ENCODE assay signal across 8 cellular contexts in genomic region chr17:8158267-8159031, GRCh38. TPM values are rescaled to one million over a fixed set of nuclear protein-coding genes. Genes with fewer than 3 reads are reported as not detected.
DNase-seq lines count a peak whose midpoint lies in the region; ATAC-seq, FAIRE-seq and TF ChIP-seq lines count a peak whose summit lies in the region.

No MANE protein-coding gene starts in this region.

- in situ Hi-C loops in HepG2 (cut with HindIII; ENCODE audit: extremely low pct_ligation_motif_present, low pct_unique_long_range_greater_than_20kb), result loop anchor here (5.0 kb wide), 1 partner anchor 36 kb away; the partner anchor contains the start of gene HES7

- H3K9ac ChIP-seq in colonic mucosa (ENCODE audit: low read depth in 2 of 2, low read length in 2 of 2) (peak overlapping the region; percentile 38 to 48), HepG2 (ENCODE audit: insufficient read depth, low read depth, low read length) (no peak overlapping the region; the same call in 1 of the 2 replicates)

- ATAC-seq in GM21723 (IDR thresholded peaks at IDR 0.05; ENCODE audit: unreplicated experiment) (peak; percentile 17), HepG2 (peak; percentile 31), HG03045 (IDR thresholded peaks at IDR 0.05; ENCODE audit: unreplicated experiment) (no peak)

- no peak overlapping the region for H2AFZ ChIP-seq in HepG2 (ENCODE audit: low read length)

- H3K9me3 ChIP-seq in colonic mucosa, result no peaks in the 10 kb centered on the region
- no peaks in the 10 kb centered on the region for H3K9me3 ChIP-seq in HepG2 (ENCODE audit: low read length)

- 0 out of 4 replicates have a peak, but pooled peaks of 1 of the 2 experiments have one; percentile 42 for TF ChIP-seq POLR2A in HepG2 (IDR thresholded peaks at IDR 0.05; ENCODE audit: insufficient read depth in 1 of 2, low read depth in 2 of 2, low read length in 2 of 2)

- peak; percentile 75 for TF ChIP-seq RAD21 in HepG2 (CRISPR knock-in tag; IDR thresholded peaks at IDR 0.05)

- no peaks in the 10 kb centered on the region for H4K20me1 ChIP-seq in HepG2 (ENCODE audit: insufficient read depth, low read length)

- peak overlapping the region; percentile 64 for H3K4me2 ChIP-seq in HepG2 (ENCODE audit: low read depth, low read length)

- DNase-seq in AG08395 (ENCODE audit: low spot score) (peak; percentile 88), NCI-H510A treated with DMSO at 0.1 percent for 48 hours (lab: John Stamatoyannopoulos, UW) (peak; percentile 56), colonic mucosa (peak; percentile 98), HepG2 (ENCODE audit: low spot score) (peak; percentile 81)
- DNase-seq in activated CD4-positive, alpha-beta T cell treated with anti-CD3 and anti-CD28 coated beads for 4 hours, result peak; percentile 81 to 87
- peak; percentile 85 for DNase-seq in stimulated activated CD4-positive, alpha-beta T cell treated with anti-CD3 and anti-CD28 coated beads, Interleukin-4, amount 100 ng/mL, for 1 hour

- 55% methylated on average over 11 of the region's 20 CpGs for WGBS in HepG2 (ENCODE audit: low lambda C conversion rate)

- TF ChIP-seq EP300 in HepG2 (IDR thresholded peaks at IDR 0.05; ENCODE audit: low read depth in 2 of 2, low read length in 2 of 2) (no peak), HepG2 (CRISPR knock-in tag; IDR thresholded peaks at IDR 0.05; ENCODE audit: borderline replicate concordance) (0 out of 2 replicates have a peak, but pooled peaks have one; percentile 22)

- peak; percentile 90 for TF ChIP-seq CTCF in colonic mucosa (IDR thresholded peaks at IDR 0.05)
- peak; percentile 85 for TF ChIP-seq CTCF in HepG2 (CRISPR knock-in tag; IDR thresholded peaks at IDR 0.05)

- intact Hi-C loops in colonic mucosa (cut with DNase I) (no loop called here), HepG2 (cut with micrococcal nuclease; ENCODE audit: unreplicated experiment) (loop anchor here (1.0 kb wide), 1 partner anchor 38 kb away; no protein-coding TSS in a partner anchor)

- H3K27me3 ChIP-seq in colonic mucosa (no peaks in the 10 kb centered on the region), HepG2 (ENCODE audit: control insufficient read depth in 1 of 2, insufficient read depth in 2 of 2, low read length in 2 of 2) (no peaks in the 10 kb centered on the region; a peak in 1 of 5 replicates)

- H3K4me1 ChIP-seq in colonic mucosa (peaks cover 17% of the 10 kb centered on the region), HepG2 (ENCODE audit: insufficient read depth, low read length) (peaks cover 59% of the 10 kb centered on the region)

- peak; percentile 64 for FAIRE-seq in HepG2 (lab: Jason Lieb, UNC)

- H3K36me3 ChIP-seq in colonic mucosa (no peaks in the 10 kb centered on the region), HepG2 (replicated peaks in 1 of 2; ENCODE audit: control insufficient read depth in 1 of 2, insufficient read depth in 2 of 2, low read length in 2 of 2) (peaks cover 1 to 7% of the 10 kb centered on the region in 2 experiments; a peak in 3 of 5 replicates)

- no peak overlapping the region for H3K4me3 ChIP-seq in colonic mucosa
- no peak overlapping the region for H3K4me3 ChIP-seq in HepG2 (replicated peaks in 1 of 3; ENCODE audit: insufficient read depth in 1 of 3, low read depth in 2 of 3, low read length in 3 of 3)

- no TSS peak for BruUV-seq in HepG2 (replicated peaks; lab: Mats Ljungman, UMichigan)

- CTCF ChIA-PET in HepG2 (lab: Yijun Ruan, JAX; ENCODE audit: low intra/inter-chr PET ratio, low total read pairs), result interaction anchor here (1.8 to 2.3 kb wide), 2 partner anchors 20 to 37 kb away, joined by 4 to 28 read pairs; no protein-coding TSS in a partner anchor

- peak overlapping the region; percentile 78 for H3K27ac ChIP-seq in colonic mucosa
- H3K27ac ChIP-seq in HepG2 (ENCODE audit: extremely low read length, insufficient read depth, low read length), result peak overlapping the region; percentile 73

- H3K79me2 ChIP-seq in HepG2 (ENCODE audit: insufficient read depth, low read length), result peaks cover 18% of the 10 kb centered on the region

- POLR2A ChIA-PET in HepG2 (lab: Yijun Ruan, JAX), result interaction anchor here (1.9 kb wide), 1 partner anchor 15 kb away, joined by 18 read pairs; no protein-coding TSS in a partner anchor

RNA-seq across cellular contexts. Expression of gene VAMP2, which starts 4.3 kb away (rescaled TPM):
- total RNA-seq in colonic mucosa, result 10 to 100 TPM; 34.0 to 38.8 TPM
- 2.0 and 3.9 TPM in 2 replicates for total RNA-seq in HepG2 (2016; rRNA removed; fragmentation: Illumina TruSeq; extraction: Trizol)
- total RNA-seq in HepG2 (2016; cell fraction: cytosol; rRNA removed; fragmentation: Illumina TruSeq; extraction: Trizol; ENCODE audit: low read depth), result 4.1 and 5.2 TPM in 2 replicates
- 1.9 and 3.4 TPM in 2 replicates for total RNA-seq in HepG2 (2016; cell fraction: insoluble cytoplasmic fraction; rRNA removed; fragmentation: Illumina TruSeq; extraction: Trizol)
- 3.2 and 3.4 TPM in 2 replicates for total RNA-seq in HepG2 (2016; cell fraction: membrane; rRNA removed; fragmentation: Illumina TruSeq; extraction: Trizol)
- 6.5 and 7.1 TPM in 2 replicates for total RNA-seq in HepG2 (2016; cell fraction: nucleus; rRNA removed; fragmentation: Illumina TruSeq; extraction: Trizol)
- 17.2 and 19.6 TPM in 2 replicates for polyA plus RNA-seq in HepG2 (2011; rRNA removed)
- polyA plus RNA-seq in HepG2 (2011; cell fraction: cytosol; rRNA removed), result 10.1 and 13.2 TPM in 2 replicates
- 40.7 and 63.7 TPM in 2 replicates for polyA plus RNA-seq in HepG2 (2011; cell fraction: nucleus; rRNA removed)
- 29.0 and 34.1 TPM in 2 replicates for polyA plus RNA-seq in HepG2 (2012)
- polyA plus RNA-seq in HepG2 (2016; cell fraction: cytosol; fragmentation: Illumina TruSeq; extraction: Trizol; ENCODE audit: low read depth), result 2.0 and 2.2 TPM in 2 replicates
- polyA plus RNA-seq in HepG2 (2016; cell fraction: insoluble cytoplasmic fraction; fragmentation: Illumina TruSeq; extraction: Trizol; ENCODE audit: low read depth), result 7.1 and 8.5 TPM in 2 replicates
- polyA plus RNA-seq in HepG2 (2016; cell fraction: membrane; fragmentation: Illumina TruSeq; extraction: Trizol; ENCODE audit: low read depth), result 4.9 and 5.5 TPM in 2 replicates
- 35.4 and 36.0 TPM in 2 replicates for polyA plus RNA-seq in HepG2 (2016; cell fraction: nucleus; fragmentation: Illumina TruSeq; extraction: Trizol; ENCODE audit: insufficient read depth, low read depth)
- polyA minus RNA-seq in HepG2 (2011; rRNA and poly(A)+ RNA removed; ENCODE audit: low replicate concordance), result 6.8 and 7.6 TPM in 2 replicates
- polyA minus RNA-seq in HepG2 (2011; cell fraction: cytosol; rRNA and poly(A)+ RNA removed), result 3.4 and 6.6 TPM in 2 replicates
- polyA minus RNA-seq in HepG2 (2011; cell fraction: nucleus; rRNA and poly(A)+ RNA removed), result 10.8 and 14.9 TPM in 2 replicates

RNA-seq across cellular contexts. Expression of gene PER1, which starts 6.2 kb away (rescaled TPM):
- total RNA-seq in colonic mucosa (10 to 100 TPM; 19.7 to 43.6 TPM), HepG2 (2016; rRNA removed; fragmentation: Illumina TruSeq; extraction: Trizol) (2.6 and 5.5 TPM in 2 replicates)
- 1.8 and 2.9 TPM in 2 replicates for total RNA-seq in HepG2 (2016; cell fraction: cytosol; rRNA removed; fragmentation: Illumina TruSeq; extraction: Trizol; ENCODE audit: low read depth)
- 3.2 and 5.8 TPM in 2 replicates for total RNA-seq in HepG2 (2016; cell fraction: insoluble cytoplasmic fraction; rRNA removed; fragmentation: Illumina TruSeq; extraction: Trizol)
- total RNA-seq in HepG2 (2016; cell fraction: membrane; rRNA removed; fragmentation: Illumina TruSeq; extraction: Trizol), result 1.4 and 1.9 TPM in 2 replicates
- 4.1 and 4.3 TPM in 2 replicates for total RNA-seq in HepG2 (2016; cell fraction: nucleus; rRNA removed; fragmentation: Illumina TruSeq; extraction: Trizol)
- 3.6 and 5.2 TPM in 2 replicates for polyA plus RNA-seq in HepG2 (2011; rRNA removed)
- polyA plus RNA-seq in HepG2 (2011; cell fraction: cytosol; rRNA removed), result 1.3 and 1.4 TPM in 2 replicates
- 32.0 and 32.6 TPM in 2 replicates for polyA plus RNA-seq in HepG2 (2011; cell fraction: nucleus; rRNA removed)
- 7.8 and 11.4 TPM in 2 replicates for polyA plus RNA-seq in HepG2 (2012)
- polyA plus RNA-seq in HepG2 (2016; cell fraction: cytosol; fragmentation: Illumina TruSeq; extraction: Trizol; ENCODE audit: low read depth), result 0.38 and 0.70 TPM in 2 replicates
- polyA plus RNA-seq in HepG2 (2016; cell fraction: insoluble cytoplasmic fraction; fragmentation: Illumina TruSeq; extraction: Trizol; ENCODE audit: low read depth), result 2.2 and 3.6 TPM in 2 replicates
- 0.49 and 0.90 TPM in 2 replicates for polyA plus RNA-seq in HepG2 (2016; cell fraction: membrane; fragmentation: Illumina TruSeq; extraction: Trizol; ENCODE audit: low read depth)
- 13.1 and 17.6 TPM in 2 replicates for polyA plus RNA-seq in HepG2 (2016; cell fraction: nucleus; fragmentation: Illumina TruSeq; extraction: Trizol; ENCODE audit: insufficient read depth, low read depth)
- polyA minus RNA-seq in HepG2 (2011; rRNA and poly(A)+ RNA removed; ENCODE audit: low replicate concordance), result 11.1 and 12.7 TPM in 2 replicates
- polyA minus RNA-seq in HepG2 (2011; cell fraction: cytosol; rRNA and poly(A)+ RNA removed), result 3.8 and 6.2 TPM in 2 replicates
- polyA minus RNA-seq in HepG2 (2011; cell fraction: nucleus; rRNA and poly(A)+ RNA removed), result 10.4 and 10.7 TPM in 2 replicates

RNA-seq across cellular contexts. Expression of gene TMEM107, which starts 17.7 kb away (rescaled TPM):
- total RNA-seq in colonic mucosa (10 to 100 TPM; 13.2 to 17.0 TPM), HepG2 (2016; rRNA removed; fragmentation: Illumina TruSeq; extraction: Trizol) (3.8 and 15.3 TPM in 2 replicates)
- total RNA-seq in HepG2 (2016; cell fraction: cytosol; rRNA removed; fragmentation: Illumina TruSeq; extraction: Trizol; ENCODE audit: low read depth), result 138 and 159 TPM in 2 replicates
- total RNA-seq in HepG2 (2016; cell fraction: insoluble cytoplasmic fraction; rRNA removed; fragmentation: Illumina TruSeq; extraction: Trizol), result 4.0 and 13.1 TPM in 2 replicates
- 25.0 and 29.6 TPM in 2 replicates for total RNA-seq in HepG2 (2016; cell fraction: membrane; rRNA removed; fragmentation: Illumina TruSeq; extraction: Trizol)
- 18.7 and 21.8 TPM in 2 replicates for total RNA-seq in HepG2 (2016; cell fraction: nucleus; rRNA removed; fragmentation: Illumina TruSeq; extraction: Trizol)
- 4.5 and 7.2 TPM in 2 replicates for polyA plus RNA-seq in HepG2 (2011; rRNA removed)
- polyA plus RNA-seq in HepG2 (2011; cell fraction: cytosol; rRNA removed), result 5.0 and 5.5 TPM in 2 replicates
- 3.9 and 4.3 TPM in 2 replicates for polyA plus RNA-seq in HepG2 (2011; cell fraction: nucleus; rRNA removed)
- 2.6 and 3.6 TPM in 2 replicates for polyA plus RNA-seq in HepG2 (2012)
- 2.4 and 3.4 TPM in 2 replicates for polyA plus RNA-seq in HepG2 (2016; cell fraction: cytosol; fragmentation: Illumina TruSeq; extraction: Trizol; ENCODE audit: low read depth)
- polyA plus RNA-seq in HepG2 (2016; cell fraction: insoluble cytoplasmic fraction; fragmentation: Illumina TruSeq; extraction: Trizol; ENCODE audit: low read depth), result 3.4 and 3.5 TPM in 2 replicates
- 2.1 and 3.3 TPM in 2 replicates for polyA plus RNA-seq in HepG2 (2016; cell fraction: membrane; fragmentation: Illumina TruSeq; extraction: Trizol; ENCODE audit: low read depth)
- polyA plus RNA-seq in HepG2 (2016; cell fraction: nucleus; fragmentation: Illumina TruSeq; extraction: Trizol; ENCODE audit: insufficient read depth, low read depth), result 4.5 and 4.6 TPM in 2 replicates
- polyA minus RNA-seq in HepG2 (2011; rRNA and poly(A)+ RNA removed; ENCODE audit: low replicate concordance), result 121 and 165 TPM in 2 replicates
- 34.2 and 36.5 TPM in 2 replicates for polyA minus RNA-seq in HepG2 (2011; cell fraction: cytosol; rRNA and poly(A)+ RNA removed)
- polyA minus RNA-seq in HepG2 (2011; cell fraction: nucleus; rRNA and poly(A)+ RNA removed), result 79.1 and 96.4 TPM in 2 replicates

RNA-seq across cellular contexts. Expression of gene BORCS6, which starts 31.5 kb away (rescaled TPM):
- total RNA-seq in colonic mucosa, result 10 to 100 TPM; 11.7 to 12.4 TPM
- total RNA-seq in HepG2 (2016; rRNA removed; fragmentation: Illumina TruSeq; extraction: Trizol), result 5.1 and 5.3 TPM in 2 replicates
- total RNA-seq in HepG2 (2016; cell fraction: cytosol; rRNA removed; fragmentation: Illumina TruSeq; extraction: Trizol; ENCODE audit: low read depth), result 1.3 and 1.4 TPM in 2 replicates
- 4.3 and 5.3 TPM in 2 replicates for total RNA-seq in HepG2 (2016; cell fraction: insoluble cytoplasmic fraction; rRNA removed; fragmentation: Illumina TruSeq; extraction: Trizol)
- 3.0 and 3.2 TPM in 2 replicates for total RNA-seq in HepG2 (2016; cell fraction: membrane; rRNA removed; fragmentation: Illumina TruSeq; extraction: Trizol)
- 2.1 and 2.4 TPM in 2 replicates for total RNA-seq in HepG2 (2016; cell fraction: nucleus; rRNA removed; fragmentation: Illumina TruSeq; extraction: Trizol)
- 2.0 and 3.2 TPM in 2 replicates for polyA plus RNA-seq in HepG2 (2011; rRNA removed)
- 3.3 and 3.8 TPM in 2 replicates for polyA plus RNA-seq in HepG2 (2011; cell fraction: cytosol; rRNA removed)
- polyA plus RNA-seq in HepG2 (2011; cell fraction: nucleus; rRNA removed), result 1.8 and 2.1 TPM in 2 replicates
- 2.9 and 3.6 TPM in 2 replicates for polyA plus RNA-seq in HepG2 (2012)
- polyA plus RNA-seq in HepG2 (2016; cell fraction: cytosol; fragmentation: Illumina TruSeq; extraction: Trizol; ENCODE audit: low read depth), result 1.1 TPM in 2 replicates
- 4.1 and 5.6 TPM in 2 replicates for polyA plus RNA-seq in HepG2 (2016; cell fraction: insoluble cytoplasmic fraction; fragmentation: Illumina TruSeq; extraction: Trizol; ENCODE audit: low read depth)
- polyA plus RNA-seq in HepG2 (2016; cell fraction: membrane; fragmentation: Illumina TruSeq; extraction: Trizol; ENCODE audit: low read depth), result 1.5 and 1.8 TPM in 2 replicates
- polyA plus RNA-seq in HepG2 (2016; cell fraction: nucleus; fragmentation: Illumina TruSeq; extraction: Trizol; ENCODE audit: insufficient read depth, low read depth), result 2.6 and 2.8 TPM in 2 replicates
- polyA minus RNA-seq in HepG2 (2011; rRNA and poly(A)+ RNA removed; ENCODE audit: low replicate concordance), result 6.1 and 8.3 TPM in 2 replicates
- 2.1 and 3.3 TPM in 2 replicates for polyA minus RNA-seq in HepG2 (2011; cell fraction: cytosol; rRNA and poly(A)+ RNA removed)
- 1.2 and 1.9 TPM in 2 replicates for polyA minus RNA-seq in HepG2 (2011; cell fraction: nucleus; rRNA and poly(A)+ RNA removed)

RNA-seq across cellular contexts. Expression of gene HES7, which starts 34.5 kb away (rescaled TPM):
- total RNA-seq in colonic mucosa (not detected), HepG2 (2016; rRNA removed; fragmentation: Illumina TruSeq; extraction: Trizol) (not detected in 2 replicates)
- not detected in 2 replicates for total RNA-seq in HepG2 (2016; cell fraction: cytosol; rRNA removed; fragmentation: Illumina TruSeq; extraction: Trizol; ENCODE audit: low read depth)
- not detected in 2 replicates for total RNA-seq in HepG2 (2016; cell fraction: insoluble cytoplasmic fraction; rRNA removed; fragmentation: Illumina TruSeq; extraction: Trizol)
- total RNA-seq in HepG2 (2016; cell fraction: membrane; rRNA removed; fragmentation: Illumina TruSeq; extraction: Trizol), result not detected in 2 replicates
- total RNA-seq in HepG2 (2016; cell fraction: nucleus; rRNA removed; fragmentation: Illumina TruSeq; extraction: Trizol), result not detected in 2 replicates
- polyA plus RNA-seq in HepG2 (2011; rRNA removed), result not detected in 2 replicates
- not detected in 2 replicates for polyA plus RNA-seq in HepG2 (2011; cell fraction: cytosol; rRNA removed)
- polyA plus RNA-seq in HepG2 (2011; cell fraction: nucleus; rRNA removed), result 0.42 and 0.50 TPM in 2 replicates
- polyA plus RNA-seq in HepG2 (2012), result 0.11 TPM in 1 of 2 replicates, not detected in the other
- not detected in 2 replicates for polyA plus RNA-seq in HepG2 (2016; cell fraction: cytosol; fragmentation: Illumina TruSeq; extraction: Trizol; ENCODE audit: low read depth)
- polyA plus RNA-seq in HepG2 (2016; cell fraction: insoluble cytoplasmic fraction; fragmentation: Illumina TruSeq; extraction: Trizol; ENCODE audit: low read depth), result not detected in 2 replicates
- polyA plus RNA-seq in HepG2 (2016; cell fraction: membrane; fragmentation: Illumina TruSeq; extraction: Trizol; ENCODE audit: low read depth), result not detected in 2 replicates
- not detected in 2 replicates for polyA plus RNA-seq in HepG2 (2016; cell fraction: nucleus; fragmentation: Illumina TruSeq; extraction: Trizol; ENCODE audit: insufficient read depth, low read depth)
- 3.9 TPM in 1 of 2 replicates, not detected in the other for polyA minus RNA-seq in HepG2 (2011; rRNA and poly(A)+ RNA removed; ENCODE audit: low replicate concordance)
- not detected in 2 replicates for polyA minus RNA-seq in HepG2 (2011; cell fraction: cytosol; rRNA and poly(A)+ RNA removed)
- polyA minus RNA-seq in HepG2 (2011; cell fraction: nucleus; rRNA and poly(A)+ RNA removed), result not detected in 2 replicates
